14 cellular contexts compared by ENCODE assay signal in genomic region chr1:8911416-8912309, GRCh38. TPM values are rescaled to one million over a fixed set of nuclear protein-coding genes. Genes with fewer than 3 reads are reported as not detected.
DNase-seq lines count a peak whose midpoint lies in the region; ATAC-seq and TF ChIP-seq lines count a peak whose summit lies in the region.
"Had no signal": no experiment of that assay in that cellular context is flagged by ENCODE, and none has a peak within 500 bp of the region (broad histone marks: within the 10 kb centered on the region; RNA-seq: fewer than 3 reads in every experiment).

No MANE protein-coding gene starts in this region.

- H3K4me3 ChIP-seq in NT2/D1 (ENCODE audit: insufficient read length, low read depth) (no peak overlapping the region), epithelial cell of esophagus (ENCODE audit: low read length) (no peak overlapping the region), Caco-2 (ENCODE audit: low read depth, low read length) (no peak overlapping the region)
- H3K4me3 ChIP-seq: coronary artery, mucosa of descending colon, SJSA1 had no signal

- intact Hi-C loops in sciatic nerve (cut with DNase I) = no loop called here
- intact Hi-C loops in Caco-2 (cut with micrococcal nuclease; ENCODE audit: unreplicated experiment) = no loop called here

- H3K4me3 Mint-ChIP-seq in Caco-2 (ENCODE audit: unreplicated experiment) = no peak overlapping the region

- POLR2A ChIA-PET in Caco-2 (lab: Charles Lee) = no interaction called here

- no peaks in the 10 kb centered on the region for H3K27me3 Mint-ChIP-seq in Caco-2 (ENCODE audit: insufficient read depth, unreplicated experiment)

- BruUV-seq in Caco-2 (replicated peaks; lab: Mats Ljungman, UMichigan) = no TSS peak

- peak; percentile 63 for ATAC-seq in sciatic nerve
- no peak for ATAC-seq in GM18870 (IDR thresholded peaks at IDR 0.05; ENCODE audit: unreplicated experiment)
- ATAC-seq: mucosa of descending colon had no signal

- H3K36me3 ChIP-seq in NT2/D1 (ENCODE audit: insufficient read depth, insufficient read length, low read length) (no peaks in the 10 kb centered on the region), Caco-2 (ENCODE audit: control insufficient read depth, insufficient read depth, low read length) (no peaks in the 10 kb centered on the region)
- H3K36me3 ChIP-seq: SJSA1 had no signal

- no peaks in the 10 kb centered on the region for H3K36me3 Mint-ChIP-seq in Caco-2 (ENCODE audit: insufficient read depth, unreplicated experiment)

- DNase-seq in NCI-H2081 (lab: John Stamatoyannopoulos, UW) (peak; percentile 37 to 47), NCI-H2081 treated with DMSO at 0.1 percent for 48 hours (lab: John Stamatoyannopoulos, UW) (no peak), NT2/D1 (ENCODE audit: low read depth, low spot score) (peak; percentile 77), epithelial cell of esophagus (ENCODE audit: low read depth) (peak; percentile 83), sciatic nerve (ENCODE audit: low spot score) (no peak), Caco-2 (no peak), GM19238 (ENCODE audit: insufficient read length, low spot score) (no peak)
- DNase-seq: mucosa of descending colon, NCI-H146, NCI-H82, posterior cingulate gyrus had no signal

- H3K9ac ChIP-seq in NT2/D1 (ENCODE audit: insufficient read length, low read depth) = peak overlapping the region; percentile 44

- H3K4me1 Mint-ChIP-seq in Caco-2 (ENCODE audit: low read depth, unreplicated experiment) = peaks cover 7% of the 10 kb centered on the region

- no peak overlapping the region for H3K27ac Mint-ChIP-seq in Caco-2 (ENCODE audit: unreplicated experiment)

- no peaks in the 10 kb centered on the region for H3K9me3 Mint-ChIP-seq in Caco-2 (ENCODE audit: unreplicated experiment)

- H3K27me3 ChIP-seq in NT2/D1 (ENCODE audit: insufficient read depth, insufficient read length) = no peaks in the 10 kb centered on the region
- no peaks in the 10 kb centered on the region for H3K27me3 ChIP-seq in Caco-2 (replicated peaks; ENCODE audit: control insufficient read depth, insufficient read depth, low read length)
- H3K27me3 ChIP-seq: SJSA1 had no signal

- CTCF ChIA-PET in Caco-2 (lab: Charles Lee) = no interaction called here

- H3K9me3 ChIP-seq in NT2/D1 (ENCODE audit: insufficient read depth, low read length) (no peaks in the 10 kb centered on the region; the same call in 1 of the 2 replicates), Caco-2 (peaks cover 5% of the 10 kb centered on the region; the same call in 1 of the 2 replicates)
- H3K9me3 ChIP-seq: mucosa of descending colon, SJSA1 had no signal

- H3K4me1 ChIP-seq in NT2/D1 (ENCODE audit: insufficient read depth, insufficient read length) (no peaks in the 10 kb centered on the region), Caco-2 (0 out of 2 replicates have a peak, but pooled peaks cover 11% of the 10 kb centered on the region)
- H3K4me1 ChIP-seq: SJSA1 had no signal

- TF ChIP-seq CTCF in epithelial cell of esophagus (IDR thresholded peaks at IDR 0.05; ENCODE audit: insufficient read depth, low read depth, low read length, missing control alignments) (no peak), Caco-2 (IDR thresholded peaks at IDR 0.05; ENCODE audit: insufficient read depth in 1 of 2, low read depth in 1 of 2, low read length in 1 of 2, severe bottlenecking in 1 of 2, unreplicated experiment in 1 of 2) (no peak)

RNA-seq across cellular contexts. Expression of gene ENO1, which starts 33.2 kb away (rescaled TPM):
- total RNA-seq in sciatic nerve (371 TPM), Caco-2 (2022) (934 and 1,037 TPM in 2 replicates)

RNA-seq across cellular contexts. Expression of gene CA6, which starts 34.0 kb away (rescaled TPM):
- total RNA-seq in sciatic nerve = not detected
- total RNA-seq in Caco-2 (2022) = not detected in 2 replicates
- total RNA-seq: mucosa of descending colon, SJSA1 had no signal

Comparison
In these comparisons a context has a peak if more than half of its experiments do, and no peak if none do; other contexts are left out.
1. DNase-seq: peak in NCI-H2081 (2 of 2), NT2/D1 (single experiment) and epithelial cell of esophagus (single experiment); none in NCI-H2081 treated with DMSO at 0.1 percent for 48 hours (single experiment), sciatic nerve (single experiment), Caco-2 (0 of 2) and GM19238 (single experiment).